ENCODE assay signal across 26 cellular contexts in genomic region chr18:34794346-34794745, GRCh38.
A peak's percentile ranks its signal among the peaks of the same experiment; 100 is the strongest.
DNase-seq lines count a peak whose midpoint lies in the region; ATAC-seq and TF ChIP-seq lines count a peak whose summit lies in the region.
"Had no signal": no experiment of that assay in that cellular context is flagged by ENCODE, and none has a peak within 500 bp of the region (broad histone marks: within the 10 kb centered on the region; RNA-seq: fewer than 3 reads in every experiment).

No MANE protein-coding gene starts in this region.

- H3K4me3 ChIP-seq in left ventricle myocardium inferior (no peak overlapping the region), thyroid gland (replicated peaks in 1 of 3) (no peak overlapping the region)
- H3K4me3 ChIP-seq: adrenal gland, esophagus squamous epithelium had no signal

- 56 to 64% methylated on average over 3 of the region's 3 CpGs for WGBS in thyroid gland, 2 donors

- in situ Hi-C loops in SK-MEL-5 (cut with HindIII; ENCODE audit: low pct_unique_long_range_greater_than_20kb, low sequenced_read_pairs), result no loop called here

- TF ChIP-seq CTCF in left ventricle myocardium inferior (IDR thresholded peaks at IDR 0.05; ENCODE audit: borderline replicate concordance) (no peak), thyroid gland (IDR thresholded peaks at IDR 0.05) (no peak)

- no peak for ATAC-seq in Right ventricle myocardium inferior
- no peak for ATAC-seq in GM21447 (IDR thresholded peaks at IDR 0.05; ENCODE audit: unreplicated experiment)
- ATAC-seq: Panc1 had no signal

- no peak for TF ChIP-seq POLR2A in thyroid gland (IDR thresholded peaks at IDR 0.05)

- DNase-seq in left ventricle myocardium inferior (no peak), Right ventricle myocardium inferior (ENCODE audit: missing footprints) (no peak), SK-MEL-5 (ENCODE audit: low read depth, low spot score) (peak; percentile 11), thyroid gland (no peak), NCI-H226 (no peak), COLO668 (lab: John Stamatoyannopoulos, UW; ENCODE audit: unreplicated experiment) (no peak)
- DNase-seq: activated CD4-positive, alpha-beta T cell treated with anti-CD3 and anti-CD28 coated beads for 4 hours; activated naive CD4-positive, alpha-beta T cell; activated T-cell treated with anti-CD3 and anti-CD28 coated beads, Interleukin-2, amount 50 U/mL, for 48 hours; adrenal gland; BE2C; brain microvascular endothelial cell; DMS53; esophagus squamous epithelium; islet precursor cell; mammary epithelial cell; NCI-H1092 treated with DMSO at 0.1 percent for 48 hours; NCI-H2029; SK-N-SH; small intestine; stimulated activated CD4-positive, alpha-beta T cell treated with anti-CD3 and anti-CD28 coated beads, Interleukin-2, amount 100 ng/mL, for 24 hours; T-helper 2 cell had no signal

- peaks cover 4% of the 10 kb centered on the region for H3K9me3 ChIP-seq in left ventricle myocardium inferior (replicated peaks)
- no peaks in the 10 kb centered on the region for H3K9me3 ChIP-seq in thyroid gland
- H3K9me3 ChIP-seq: adrenal gland, BE2C, esophagus squamous epithelium, SK-N-SH had no signal

- H3K4me1 ChIP-seq in left ventricle myocardium inferior (peaks cover 26% of the 10 kb centered on the region), thyroid gland (peaks cover 27 to 28% of the 10 kb centered on the region in 2 donors)
- H3K4me1 ChIP-seq: adrenal gland, BE2C had no signal

- H3K27ac ChIP-seq in left ventricle myocardium inferior (replicated peaks), result peak overlapping the region; percentile 57
- peak overlapping the region; percentile 12 for H3K27ac ChIP-seq in layer of hippocampus (ENCODE audit: low read depth, low read length)
- H3K27ac ChIP-seq in thyroid gland, result peak overlapping the region; percentile 76 to 91 (median 82)
- H3K27ac ChIP-seq: adrenal gland, brain microvascular endothelial cell, esophagus squamous epithelium, HL-60 had no signal

- H3K27me3 ChIP-seq in left ventricle myocardium inferior (ENCODE audit: low read depth) (no peaks in the 10 kb centered on the region), layer of hippocampus (ENCODE audit: control insufficient read depth, insufficient read depth, low read length) (no peaks in the 10 kb centered on the region), thyroid gland (no peaks in the 10 kb centered on the region)
- H3K27me3 ChIP-seq: adrenal gland, BE2C, brain microvascular endothelial cell had no signal

- intact Hi-C loops in left ventricle myocardium inferior (cut with micrococcal nuclease), result no loop called here
- intact Hi-C loops in Right ventricle myocardium inferior (cut with DNase I), result no loop called here
- intact Hi-C loops in thyroid gland (cut with DNase I), result no loop called here

- no peaks in the 10 kb centered on the region for H3K36me3 ChIP-seq in left ventricle myocardium inferior
- H3K36me3 ChIP-seq in thyroid gland, result no peaks in the 10 kb centered on the region
- H3K36me3 ChIP-seq: adrenal gland, BE2C, brain microvascular endothelial cell, esophagus squamous epithelium had no signal

Comparison
In these comparisons a context has a peak if more than half of its experiments do, and no peak if none do; other contexts are left out.
1. H3K27ac ChIP-seq: peak in every context shown above with its lines; median percentile 82 in thyroid gland; 57 in left ventricle myocardium inferior; 12 in layer of hippocampus.